In the genomic region with DNA sequence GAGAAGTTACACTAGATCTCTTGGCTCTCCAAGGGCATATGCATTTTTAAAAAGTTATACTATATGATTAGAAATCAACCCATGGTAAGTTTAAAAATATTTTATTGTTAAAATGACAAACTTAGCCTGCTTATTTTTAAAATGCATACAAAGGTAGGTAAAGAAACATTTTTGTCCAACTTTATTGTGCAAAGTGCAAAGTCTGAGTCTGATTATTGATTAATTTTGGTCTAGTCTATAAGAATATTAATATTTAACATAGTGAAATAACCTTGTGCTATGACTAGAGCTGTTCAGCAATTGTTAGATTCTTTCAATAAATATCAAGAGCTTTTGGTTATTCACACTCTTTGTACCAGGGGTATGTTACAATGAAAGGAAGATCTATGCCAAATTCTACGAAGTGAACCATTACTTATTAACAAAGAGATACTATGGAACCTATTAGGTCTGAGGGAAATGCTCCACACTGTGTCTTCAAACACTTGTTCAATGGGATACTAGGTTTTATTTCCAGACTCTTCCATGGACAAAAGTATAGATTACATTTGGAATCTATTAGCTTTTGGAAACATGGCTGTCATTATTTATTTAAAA, we compare ENCODE assay signal across 7 cellular contexts.
"Had no signal": no experiment of that assay in that cellular context is flagged by ENCODE, and none has a peak within 500 bp of the region (broad histone marks: within the 10 kb centered on the region; RNA-seq: fewer than 3 reads in every experiment).

No MANE protein-coding gene starts in this region.

- FAIRE-seq: H1, H54, HTR-8/SVneo had no signal

- H3K4me1 Mint-ChIP-seq: H9, IgD-negative memory B cell had no signal

- H3K4me3 Mint-ChIP-seq: H9, IgD-negative memory B cell had no signal

- H3K27ac Mint-ChIP-seq: H9, IgD-negative memory B cell had no signal

- H3K9me3 Mint-ChIP-seq: H9, IgD-negative memory B cell had no signal

- DNase-seq: H9, HCEC 1CT, KBM-7 had no signal

- H3K36me3 Mint-ChIP-seq: IgD-negative memory B cell had no signal
